23 cellular contexts compared by ENCODE assay signal in the genomic region with DNA sequence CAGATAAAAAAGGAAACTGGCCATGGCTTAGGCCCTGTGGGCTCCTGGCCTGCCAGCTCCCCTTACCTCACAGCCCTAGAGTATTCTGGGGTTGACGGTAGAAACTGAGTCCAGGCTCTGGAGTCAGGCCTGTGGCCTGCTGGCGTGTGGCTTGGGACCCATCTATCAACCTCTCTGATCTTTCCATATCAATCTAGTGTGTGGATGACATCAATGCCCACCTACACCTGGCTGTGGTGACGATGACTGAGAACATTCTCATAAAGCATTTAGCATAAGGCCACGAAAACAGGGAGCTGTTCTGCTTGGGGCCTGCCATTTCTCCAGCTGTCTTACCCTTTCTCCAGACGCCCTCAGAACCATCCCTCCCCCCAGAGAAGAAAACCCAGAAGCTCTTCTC. TPM values are rescaled to one million over a fixed set of nuclear protein-coding genes. Genes with fewer than 3 reads are reported as not detected.
DNase-seq lines count a peak whose midpoint lies in the region; ATAC-seq and TF ChIP-seq lines count a peak whose summit lies in the region.
"Had no signal": no experiment of that assay in that cellular context is flagged by ENCODE, and none has a peak within 500 bp of the region (broad histone marks: within the 10 kb centered on the region; RNA-seq: fewer than 3 reads in every experiment).

No MANE protein-coding gene starts in this region.

- H3K27me3 Mint-ChIP-seq in activated naive CD8-positive, alpha-beta T cell treated with anti-CD3 and anti-CD28 coated beads, Interleukin-2, amount 50 U/mL, for 24 hours, result no peaks in the 10 kb centered on the region
- H3K27me3 Mint-ChIP-seq in activated naive CD8-positive, alpha-beta T cell treated with anti-CD3 and anti-CD28 coated beads for 36 hours, result no peaks in the 10 kb centered on the region
- H3K27me3 Mint-ChIP-seq in effector memory CD8-positive, alpha-beta T cell, result no peaks in the 10 kb centered on the region
- H3K27me3 Mint-ChIP-seq in nephron (ENCODE audit: low read depth), result peaks cover 7% of the 10 kb centered on the region
- H3K27me3 Mint-ChIP-seq: CD4-positive, CD25-positive, alpha-beta regulatory T cell had no signal

- WGBS in esophagus muscularis mucosa, result 90% methylated on average over 5 of the region's 5 CpGs

- H3K27ac ChIP-seq in esophagus muscularis mucosa (replicated peaks in 1 of 4), result no peak overlapping the region
- H3K27ac ChIP-seq: RWPE1 had no signal

- H3K36me3 Mint-ChIP-seq in activated naive CD8-positive, alpha-beta T cell treated with anti-CD3 and anti-CD28 coated beads, Interleukin-2, amount 50 U/mL, for 24 hours (ENCODE audit: low read depth), result no peaks in the 10 kb centered on the region
- H3K36me3 Mint-ChIP-seq in activated naive CD8-positive, alpha-beta T cell treated with anti-CD3 and anti-CD28 coated beads for 36 hours, result no peaks in the 10 kb centered on the region
- H3K36me3 Mint-ChIP-seq in effector memory CD8-positive, alpha-beta T cell (ENCODE audit: insufficient read depth), result peaks cover 5% of the 10 kb centered on the region
- no peaks in the 10 kb centered on the region for H3K36me3 Mint-ChIP-seq in nephron (ENCODE audit: low read depth)
- H3K36me3 Mint-ChIP-seq: CD4-positive, CD25-positive, alpha-beta regulatory T cell; IgD-negative memory B cell had no signal

- H3K27me3 ChIP-seq in esophagus muscularis mucosa, result no peaks in the 10 kb centered on the region

- TF ChIP-seq CTCF in nephron (IDR thresholded peaks at IDR 0.05; ENCODE audit: unreplicated experiment in 3 of 3), result no peak
- TF ChIP-seq CTCF in esophagus muscularis mucosa (IDR thresholded peaks at IDR 0.05), result no peak

- peaks cover 24% of the 10 kb centered on the region for H3K4me1 Mint-ChIP-seq in activated naive CD8-positive, alpha-beta T cell treated with anti-CD3 and anti-CD28 coated beads, Interleukin-2, amount 50 U/mL, for 24 hours
- peaks cover 8% of the 10 kb centered on the region for H3K4me1 Mint-ChIP-seq in activated naive CD8-positive, alpha-beta T cell treated with anti-CD3 and anti-CD28 coated beads for 36 hours
- H3K4me1 Mint-ChIP-seq in effector memory CD8-positive, alpha-beta T cell (ENCODE audit: low read depth in 2 of 2), result peaks cover 3 to 4% of the 10 kb centered on the region in 2 donors
- peaks cover 62% of the 10 kb centered on the region for H3K4me1 Mint-ChIP-seq in nephron
- H3K4me1 Mint-ChIP-seq: IgD-negative memory B cell had no signal

- intact Hi-C loops in esophagus muscularis mucosa (cut with DNase I), result no loop called here

- no peaks in the 10 kb centered on the region for H3K36me3 ChIP-seq in esophagus muscularis mucosa

- peaks cover 0 to 8% (median 0%) of the 10 kb centered on the region in 4 donors for H3K4me1 ChIP-seq in esophagus muscularis mucosa

- no peak for TF ChIP-seq EP300 in esophagus muscularis mucosa (IDR thresholded peaks at IDR 0.05)

- peak; percentile 72 for ATAC-seq in activated naive CD8-positive, alpha-beta T cell treated with anti-CD3 and anti-CD28 coated beads, Interleukin-2, amount 50 U/mL, for 24 hours
- no peak for ATAC-seq in effector memory CD8-positive, alpha-beta T cell (replicated peaks)
- no peak for ATAC-seq in HG02938 (IDR thresholded peaks at IDR 0.05; ENCODE audit: unreplicated experiment)
- ATAC-seq: GM23338 had no signal

- peak; percentile 6 for DNase-seq in activated naive CD8-positive, alpha-beta T cell treated with anti-CD3 and anti-CD28 coated beads, Interleukin-2, amount 50 U/mL, for 24 hours
- DNase-seq in activated naive CD8-positive, alpha-beta T cell treated with anti-CD3 and anti-CD28 coated beads for 36 hours, result no peak
- DNase-seq in effector memory CD8-positive, alpha-beta T cell, result no peak
- DNase-seq in esophagus muscularis mucosa (ENCODE audit: extremely low spot score), result no peak
- no peak for DNase-seq in GF-D8 (lab: John Stamatoyannopoulos, UW)
- DNase-seq: CD4-positive, CD25-positive, alpha-beta regulatory T cell; DND-41; HCEC 1CT; NCI-H1694; NCI-H2081; NCI-H2171; NCI-H345; NCI-H524; NCI-H774; NK-92 treated with Interleukin-12 subunit alpha and Interleukin-12 subunit beta, amount 100 ng/mL, for 24 hours; SHP77 treated with DMSO at 0.1 percent for 48 hours had no signal

- H3K4me3 ChIP-seq in esophagus muscularis mucosa, result no peak overlapping the region
- H3K4me3 ChIP-seq: GM23338 had no signal

- no peak overlapping the region for H3K4me3 Mint-ChIP-seq in activated naive CD8-positive, alpha-beta T cell treated with anti-CD3 and anti-CD28 coated beads, Interleukin-2, amount 50 U/mL, for 24 hours
- no peak overlapping the region for H3K4me3 Mint-ChIP-seq in activated naive CD8-positive, alpha-beta T cell treated with anti-CD3 and anti-CD28 coated beads for 36 hours
- H3K4me3 Mint-ChIP-seq in effector memory CD8-positive, alpha-beta T cell, result no peak overlapping the region
- no peak overlapping the region for H3K4me3 Mint-ChIP-seq in nephron
- H3K4me3 Mint-ChIP-seq: CD4-positive, CD25-positive, alpha-beta regulatory T cell; GM23338; IgD-negative memory B cell had no signal

- TF ChIP-seq POLR2A in esophagus muscularis mucosa (IDR thresholded peaks at IDR 0.05; ENCODE audit: low read depth), result no peak

- H3K27ac Mint-ChIP-seq in activated naive CD8-positive, alpha-beta T cell treated with anti-CD3 and anti-CD28 coated beads, Interleukin-2, amount 50 U/mL, for 24 hours, result no peak overlapping the region
- H3K27ac Mint-ChIP-seq in activated naive CD8-positive, alpha-beta T cell treated with anti-CD3 and anti-CD28 coated beads for 36 hours, result no peak overlapping the region
- peak overlapping the region; percentile 49 to 59 for H3K27ac Mint-ChIP-seq in effector memory CD8-positive, alpha-beta T cell
- peak overlapping the region in 2 of 3 experiments; percentile 44 to 56 for H3K27ac Mint-ChIP-seq in nephron
- H3K27ac Mint-ChIP-seq: CD4-positive, CD25-positive, alpha-beta regulatory T cell; GM23338; IgD-negative memory B cell had no signal

- no peaks in the 10 kb centered on the region for H3K9me3 Mint-ChIP-seq in activated naive CD8-positive, alpha-beta T cell treated with anti-CD3 and anti-CD28 coated beads, Interleukin-2, amount 50 U/mL, for 24 hours
- H3K9me3 Mint-ChIP-seq in activated naive CD8-positive, alpha-beta T cell treated with anti-CD3 and anti-CD28 coated beads for 36 hours, result no peaks in the 10 kb centered on the region
- no peaks in the 10 kb centered on the region for H3K9me3 Mint-ChIP-seq in effector memory CD8-positive, alpha-beta T cell
- H3K9me3 Mint-ChIP-seq in nephron, result no peaks in the 10 kb centered on the region
- H3K9me3 Mint-ChIP-seq: CD4-positive, CD25-positive, alpha-beta regulatory T cell; GM23338 had no signal

- H3K9me3 ChIP-seq in esophagus muscularis mucosa, result no peaks in the 10 kb centered on the region

RNA-seq across cellular contexts. Expression of a gene that starts 17.9 kb away (rescaled TPM):
- total RNA-seq in activated naive CD8-positive, alpha-beta T cell treated with anti-CD3 and anti-CD28 coated beads for 36 hours, result not detected
- not detected for total RNA-seq in esophagus muscularis mucosa
- total RNA-seq: CD4-positive, CD25-positive, alpha-beta regulatory T cell; G401; GM23338; MCF 10A had no signal

RNA-seq across cellular contexts. Expression of a gene that starts 58.8 kb away (rescaled TPM):
- 10 to 100 TPM; 15.8 to 18.7 TPM for total RNA-seq in activated naive CD8-positive, alpha-beta T cell treated with anti-CD3 and anti-CD28 coated beads for 36 hours
- 10 to 100 TPM; 58.5 to 83.1 (median 66.8) TPM for total RNA-seq in esophagus muscularis mucosa

Comparison
In these comparisons a context has a peak if more than half of its experiments do, and no peak if none do; other contexts are left out.
1. H3K27ac Mint-ChIP-seq: peak in effector memory CD8-positive, alpha-beta T cell (2 of 2) and nephron (2 of 3); none in activated naive CD8-positive, alpha-beta T cell treated with anti-CD3 and anti-CD28 coated beads, Interleukin-2, amount 50 U/mL, for 24 hours (single experiment) and activated naive CD8-positive, alpha-beta T cell treated with anti-CD3 and anti-CD28 coated beads for 36 hours (single experiment).